8 cellular contexts compared by ENCODE assay signal in the genomic region with DNA sequence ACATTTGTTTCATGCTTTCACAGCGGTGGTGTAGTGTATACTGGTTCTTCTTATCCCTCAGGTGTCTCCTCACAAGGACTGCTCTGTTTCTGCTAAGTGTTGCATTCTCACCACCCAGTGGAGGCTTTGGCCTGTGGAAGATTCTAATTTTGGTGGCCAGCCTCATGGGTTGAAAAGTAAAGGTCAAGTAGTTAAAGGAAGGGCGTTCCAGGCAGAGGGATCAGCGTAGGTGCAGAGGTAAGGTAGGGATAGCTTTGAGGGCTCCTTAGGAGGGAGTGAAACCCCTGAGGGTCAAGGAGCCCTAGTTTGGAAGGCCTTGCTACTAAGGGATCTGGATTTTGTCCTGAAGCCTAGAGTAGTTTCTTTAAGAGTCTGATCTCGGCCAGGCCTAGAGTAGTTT. TPM values are rescaled to one million over a fixed set of nuclear protein-coding genes. Genes with fewer than 3 reads are reported as not detected.
DNase-seq lines count a peak whose midpoint lies in the region; ATAC-seq and TF ChIP-seq lines count a peak whose summit lies in the region.

No MANE protein-coding gene starts in this region.

- POLR2A ChIA-PET in AG04450 (lab: Yijun Ruan, JAX), result no interaction called here

- H3K4me1 Mint-ChIP-seq in dendritic cell treated with granulocyte-macrophage colony-stimulating factor and Interleukin-4, amounts not matched to agents 40 ng/mL and 50 ng/mL, for 4 days (ENCODE audit: low read depth), result peaks cover 66% of the 10 kb centered on the region
- peaks cover 52 to 76% of the 10 kb centered on the region in 2 donors for H3K4me1 Mint-ChIP-seq in natural killer cell

- ATAC-seq in natural killer cell (no peak), HG03097 (IDR thresholded peaks at IDR 0.05; ENCODE audit: low FRiP score, unreplicated experiment) (no peak)

- intact Hi-C loops in dendritic cell treated with granulocyte-macrophage colony-stimulating factor and Interleukin-4, amounts not matched to agents 40 ng/mL and 50 ng/mL, for 4 days (cut with micrococcal nuclease), result loop anchor here (10.0 kb wide), 1 partner anchor 443 kb away; the partner anchor contains the start of gene MGAT1
- intact Hi-C loops in natural killer cell (cut with micrococcal nuclease), result no loop called here

- H3K4me3 ChIP-seq in AG04450 (ENCODE audit: low read depth, low read length) (peak overlapping the region; percentile 91), LNCaP clone FGC (ENCODE audit: low read depth, low read length) (peak overlapping the region; percentile 96)

- no peaks in the 10 kb centered on the region; the same call in 1 of the 2 replicates for H3K9me3 ChIP-seq in AG04450 (ENCODE audit: control insufficient read depth, insufficient read depth, low read length)

- H3K36me3 Mint-ChIP-seq in dendritic cell treated with granulocyte-macrophage colony-stimulating factor and Interleukin-4, amounts not matched to agents 40 ng/mL and 50 ng/mL, for 4 days (ENCODE audit: low read depth), result peaks cover 76% of the 10 kb centered on the region
- no peaks in the 10 kb centered on the region for H3K36me3 Mint-ChIP-seq in natural killer cell

- H3K9me3 Mint-ChIP-seq in dendritic cell treated with granulocyte-macrophage colony-stimulating factor and Interleukin-4, amounts not matched to agents 40 ng/mL and 50 ng/mL, for 4 days, result no peaks in the 10 kb centered on the region
- H3K9me3 Mint-ChIP-seq in natural killer cell, result no peaks in the 10 kb centered on the region

- DNase-seq in AG04450 (ENCODE audit: low read depth, low spot score), result no peak
- DNase-seq in LNCaP clone FGC (ENCODE audit: low read depth), result no peak
- DNase-seq in natural killer cell, result no peak
- no peak for DNase-seq in stimulated activated CD4-positive, alpha-beta T cell treated with anti-CD3 and anti-CD28 coated beads, Interleukin-2, amount 100 ng/mL, for 24 hours
- DNase-seq in kidney tubule cell (ENCODE audit: low spot score), result no peak
- DNase-seq in hypothalamus (lab: John Stamatoyannopoulos, UW), result no peak

- no peaks in the 10 kb centered on the region for H3K27me3 ChIP-seq in AG04450 (ENCODE audit: control insufficient read depth, insufficient read depth, low read length)

- no peaks in the 10 kb centered on the region for H3K27me3 Mint-ChIP-seq in dendritic cell treated with granulocyte-macrophage colony-stimulating factor and Interleukin-4, amounts not matched to agents 40 ng/mL and 50 ng/mL, for 4 days
- no peaks in the 10 kb centered on the region for H3K27me3 Mint-ChIP-seq in natural killer cell (ENCODE audit: low read depth in 2 of 2)

- TF ChIP-seq CTCF in AG04450 (IDR thresholded peaks at IDR 0.05; ENCODE audit: low read depth, low read length) (no peak), LNCaP clone FGC (IDR thresholded peaks at IDR 0.05; ENCODE audit: control insufficient read depth, extremely low read depth, insufficient read depth) (no peak), natural killer cell (IDR thresholded peaks at IDR 0.05) (no peak)

- no peak overlapping the region for H3K27ac ChIP-seq in AG04450 (ENCODE audit: low read depth, low read length)

- peak overlapping the region; percentile 100 for H3K27ac Mint-ChIP-seq in dendritic cell treated with granulocyte-macrophage colony-stimulating factor and Interleukin-4, amounts not matched to agents 40 ng/mL and 50 ng/mL, for 4 days
- H3K27ac Mint-ChIP-seq in natural killer cell, result peak overlapping the region; percentile 98 to 99

- peak overlapping the region; percentile 96 for H3K4me3 Mint-ChIP-seq in dendritic cell treated with granulocyte-macrophage colony-stimulating factor and Interleukin-4, amounts not matched to agents 40 ng/mL and 50 ng/mL, for 4 days
- peak overlapping the region; percentile 97 for H3K4me3 Mint-ChIP-seq in natural killer cell

- CTCF ChIA-PET in AG04450 (lab: Charles Lee), result no interaction called here

RNA-seq across cellular contexts. Expression of gene RACK1, which starts 4.6 kb away (rescaled TPM):
- polyA plus RNA-seq in AG04450 (2011; rRNA removed), result 4,422 and 6,028 TPM in 2 replicates
- 6,011 and 8,408 TPM in 2 replicates for polyA minus RNA-seq in AG04450 (2011; rRNA and poly(A)+ RNA removed)
- 1,000 to 10,000 TPM; 1,089 to 1,233 (median 1,138) TPM for total RNA-seq in natural killer cell

RNA-seq across cellular contexts. Expression of gene TRIM52, which starts 12.7 kb away (rescaled TPM):
- polyA plus RNA-seq in AG04450 (2011; rRNA removed), result 6.2 and 8.7 TPM in 2 replicates
- polyA minus RNA-seq in AG04450 (2011; rRNA and poly(A)+ RNA removed), result 9.6 and 10.3 TPM in 2 replicates
- 10 to 100 TPM; 43.4 to 60.0 (median 44.4) TPM for total RNA-seq in natural killer cell

RNA-seq across cellular contexts. Expression of gene TRIM41, which starts 25.2 kb away (rescaled TPM):
- polyA plus RNA-seq in AG04450 (2011; rRNA removed), result 11.5 and 12.3 TPM in 2 replicates
- 10.3 and 10.5 TPM in 2 replicates for polyA minus RNA-seq in AG04450 (2011; rRNA and poly(A)+ RNA removed)
- 10 to 100 TPM; 33.4 to 41.6 (median 36.0) TPM for total RNA-seq in natural killer cell

RNA-seq across cellular contexts. Expression of gene TRIM7, which starts 43.3 kb away (rescaled TPM):
- 0.66 and 1.1 TPM in 2 replicates for polyA plus RNA-seq in AG04450 (2011; rRNA removed)
- polyA minus RNA-seq in AG04450 (2011; rRNA and poly(A)+ RNA removed), result 0.17 and 0.18 TPM in 2 replicates
- total RNA-seq in natural killer cell, result 1 to 10 TPM in 1 of 3 donors, under 1 TPM in 1, not detected in 1; 0.73 to 1.2 TPM
